In the genomic region with DNA sequence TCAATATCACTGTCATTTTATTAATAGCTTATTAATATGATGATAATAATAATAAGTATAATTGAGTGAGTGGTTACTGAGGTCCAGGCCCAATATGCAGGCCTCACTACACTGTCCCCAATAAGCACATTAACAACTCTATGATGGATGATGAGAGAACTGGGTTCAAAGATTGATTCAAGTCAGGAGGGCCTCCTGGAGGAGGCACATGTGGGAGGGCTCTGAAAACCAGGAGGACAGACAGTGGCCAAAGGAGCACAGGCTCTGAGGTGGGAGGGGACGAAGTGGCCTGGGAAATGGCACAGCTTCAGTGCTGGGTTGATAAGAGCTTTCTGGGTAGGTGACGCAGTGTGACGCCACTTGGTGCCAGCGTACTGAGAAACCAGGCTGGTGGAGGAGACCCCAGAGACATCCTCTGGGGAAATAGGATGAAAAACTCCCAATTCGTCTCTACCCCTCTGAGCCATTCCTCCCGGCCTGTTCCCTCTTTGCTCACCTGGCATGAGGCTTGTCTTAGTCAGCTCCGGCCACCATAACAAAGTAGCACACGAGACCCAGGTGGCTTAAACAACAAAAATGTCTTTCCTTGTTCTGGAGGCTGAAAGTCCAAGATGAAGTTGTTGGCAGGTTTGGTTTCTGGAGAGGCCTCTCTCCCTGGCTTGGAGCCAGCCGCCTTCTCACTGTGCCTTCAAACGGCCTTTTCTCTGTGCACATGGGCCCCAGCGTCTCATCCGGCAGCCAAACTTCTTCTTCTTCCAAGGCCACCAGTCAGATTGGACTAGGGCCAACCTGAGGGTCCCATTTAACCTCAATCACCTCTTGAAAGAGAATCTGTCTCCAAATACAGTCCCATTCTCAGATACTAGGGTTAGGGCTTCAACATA, we compare ENCODE assay signal across 14 cellular contexts. TPM values are rescaled to one million over a fixed set of nuclear protein-coding genes. Genes with fewer than 3 reads are reported as not detected.
"Had no signal": no experiment of that assay in that cellular context is flagged by ENCODE, and none has a peak within 500 bp of the region (broad histone marks: within the 10 kb centered on the region; RNA-seq: fewer than 3 reads in every experiment).

No MANE protein-coding gene starts in this region.

- H3K9me3 Mint-ChIP-seq: activated CD8-positive, alpha-beta T cell treated with anti-CD3 and anti-CD28 coated beads for 36 hours; activated naive CD8-positive, alpha-beta T cell treated with anti-CD3 and anti-CD28 coated beads, Interleukin-2, amount 50 U/mL, for 24 hours; stimulated activated memory B cell treated with anti-CD40 and anti-IgM and Interleukin-4, amounts not matched to agents 10 μg/mL and 1 μg/mL and 100 μg/mL, for 72 hours had no signal

- H3K4me1 Mint-ChIP-seq: activated naive CD8-positive, alpha-beta T cell treated with anti-CD3 and anti-CD28 coated beads, Interleukin-2, amount 50 U/mL, for 24 hours; stimulated activated memory B cell treated with anti-CD40 and anti-IgM and Interleukin-4, amounts not matched to agents 10 μg/mL and 1 μg/mL and 100 μg/mL, for 72 hours had no signal

- H3K4me1 ChIP-seq: gastroesophageal sphincter, lower lobe of right lung, right atrium auricular region, upper lobe of right lung had no signal

- H3K4me3 Mint-ChIP-seq: activated CD8-positive, alpha-beta T cell treated with anti-CD3 and anti-CD28 coated beads for 36 hours; activated naive CD8-positive, alpha-beta T cell treated with anti-CD3 and anti-CD28 coated beads, Interleukin-2, amount 50 U/mL, for 24 hours; stimulated activated memory B cell treated with anti-CD40 and anti-IgM and Interleukin-4, amounts not matched to agents 10 μg/mL and 1 μg/mL and 100 μg/mL, for 72 hours had no signal

- H3K9me3 ChIP-seq: gastroesophageal sphincter, lower lobe of right lung, right atrium auricular region, upper lobe of right lung had no signal

- H3K27ac Mint-ChIP-seq: activated CD8-positive, alpha-beta T cell treated with anti-CD3 and anti-CD28 coated beads for 36 hours; activated naive CD8-positive, alpha-beta T cell treated with anti-CD3 and anti-CD28 coated beads, Interleukin-2, amount 50 U/mL, for 24 hours; stimulated activated memory B cell treated with anti-CD40 and anti-IgM and Interleukin-4, amounts not matched to agents 10 μg/mL and 1 μg/mL and 100 μg/mL, for 72 hours had no signal

- H3K36me3 ChIP-seq: lower lobe of right lung, right atrium auricular region, upper lobe of right lung had no signal

- H3K36me3 Mint-ChIP-seq: stimulated activated memory B cell treated with anti-CD40 and anti-IgM and Interleukin-4, amounts not matched to agents 10 μg/mL and 1 μg/mL and 100 μg/mL, for 72 hours had no signal

- H3K27ac ChIP-seq: gastroesophageal sphincter, lower lobe of right lung, right atrium auricular region, skin epidermis, upper lobe of right lung had no signal

- H3K27me3 ChIP-seq: right atrium auricular region had no signal

- H3K4me3 ChIP-seq: gastroesophageal sphincter, lower lobe of right lung, right atrium auricular region, skin epidermis, upper lobe of right lung had no signal

- ATAC-seq: activated CD8-positive, alpha-beta T cell treated with anti-CD3 and anti-CD28 coated beads for 36 hours; activated naive CD8-positive, alpha-beta T cell treated with anti-CD3 and anti-CD28 coated beads, Interleukin-2, amount 50 U/mL, for 24 hours; gastroesophageal sphincter; lower lobe of right lung; stimulated activated memory B cell treated with anti-CD40 and anti-IgM and Interleukin-4, amounts not matched to agents 10 μg/mL and 1 μg/mL and 100 μg/mL, for 72 hours; upper lobe of right lung had no signal

- DNase-seq: activated CD4-positive, alpha-beta T cell treated with anti-CD3 and anti-CD28 coated beads for 4 hours; activated CD8-positive, alpha-beta memory T cell treated with anti-CD3 and anti-CD28 coated beads, Interleukin-2, amount 50 U/mL, for 4 hours; activated CD8-positive, alpha-beta T cell treated with anti-CD3 and anti-CD28 coated beads for 36 hours; activated naive CD4-positive, alpha-beta T cell treated with Interleukin-2 at 50 U/mL for 16 hours; activated naive CD8-positive, alpha-beta T cell treated with anti-CD3 and anti-CD28 coated beads, Interleukin-2, amount 50 U/mL, for 24 hours; kidney glomerular epithelial cell; lower lobe of right lung; T-helper 9 cell; upper lobe of right lung had no signal

RNA-seq across cellular contexts. Expression of gene NTNG2, which starts 31.6 kb away (rescaled TPM):
- total RNA-seq: epithelial cell of proximal tubule had no signal
